13 cellular contexts compared by ENCODE assay signal in genomic region chr13:49455016-49455398, GRCh38. TPM values are rescaled to one million over a fixed set of nuclear protein-coding genes. Genes with fewer than 3 reads are reported as not detected.
A peak's percentile ranks its signal among the peaks of the same experiment; 100 is the strongest.
DNase-seq lines count a peak whose midpoint lies in the region; ATAC-seq lines count a peak whose summit lies in the region.
"Had no signal": no experiment of that assay in that cellular context is flagged by ENCODE, and none has a peak within 500 bp of the region (broad histone marks: within the 10 kb centered on the region; RNA-seq: fewer than 3 reads in every experiment).

No MANE protein-coding gene starts in this region.

- H3K36me3 Mint-ChIP-seq in CD4-positive, CD25-positive, alpha-beta regulatory T cell: peaks cover 27% of the 10 kb centered on the region
- H3K36me3 Mint-ChIP-seq in T-helper 17 cell (ENCODE audit: low read depth): peaks cover 9% of the 10 kb centered on the region

- H3K9me3 ChIP-seq in CD4-positive, CD25-positive, alpha-beta regulatory T cell (ENCODE audit: control insufficient read depth in 2 of 2, low read length in 2 of 2): no peaks in the 10 kb centered on the region
- no peaks in the 10 kb centered on the region for H3K9me3 ChIP-seq in T-helper 17 cell (ENCODE audit: control insufficient read depth, low read length, poor library complexity, severe bottlenecking)
- H3K9me3 ChIP-seq: heart right ventricle had no signal

- H3K4me3 ChIP-seq in CD4-positive, CD25-positive, alpha-beta regulatory T cell (ENCODE audit: low read depth, low read length): peak overlapping the region; percentile 71
- H3K4me3 ChIP-seq: heart right ventricle had no signal

- peaks cover 7% of the 10 kb centered on the region for H3K36me3 ChIP-seq in CD4-positive, CD25-positive, alpha-beta regulatory T cell (ENCODE audit: control insufficient read depth, insufficient read depth, low read length)

- H3K4me1 ChIP-seq in CD4-positive, CD25-positive, alpha-beta regulatory T cell (ENCODE audit: control insufficient read depth, insufficient read depth, low read length, poor library complexity, severe bottlenecking): peaks cover 27% of the 10 kb centered on the region

- H3K9me3 Mint-ChIP-seq in CD4-positive, CD25-positive, alpha-beta regulatory T cell: no peaks in the 10 kb centered on the region
- H3K9me3 Mint-ChIP-seq: activated naive CD4-positive, alpha-beta T cell treated with anti-CD3 and anti-CD28 coated beads, Interleukin-2, amount 50 U/mL, for 72 hours had no signal

- H3K27ac ChIP-seq in CD4-positive, CD25-positive, alpha-beta regulatory T cell (ENCODE audit: insufficient read depth, low read length, poor library complexity, severe bottlenecking): peak overlapping the region; percentile 73

- H3K27ac Mint-ChIP-seq in CD4-positive, CD25-positive, alpha-beta regulatory T cell: peak overlapping the region; percentile 15 to 77 (median 59)
- no peak overlapping the region for H3K27ac Mint-ChIP-seq in T-helper 17 cell

- no peaks in the 10 kb centered on the region for H3K27me3 ChIP-seq in CD4-positive, CD25-positive, alpha-beta regulatory T cell (ENCODE audit: control insufficient read depth, insufficient read depth, low read length)
- H3K27me3 ChIP-seq: heart right ventricle had no signal

- peaks cover 10 to 55% (median 44%) of the 10 kb centered on the region in 4 donors for H3K4me1 Mint-ChIP-seq in CD4-positive, CD25-positive, alpha-beta regulatory T cell
- peaks cover 21% of the 10 kb centered on the region for H3K4me1 Mint-ChIP-seq in T-helper 17 cell

- H3K4me3 Mint-ChIP-seq in CD4-positive, CD25-positive, alpha-beta regulatory T cell: peak overlapping the region; percentile 10 to 58 (median 42)
- H3K4me3 Mint-ChIP-seq in T-helper 17 cell: no peak overlapping the region

- peak; percentile 12 to 23 for ATAC-seq in CD4-positive, CD25-positive, alpha-beta regulatory T cell (ENCODE audit: low read depth in 2 of 2)
- ATAC-seq in GM19035 (IDR thresholded peaks at IDR 0.05; ENCODE audit: unreplicated experiment): peak; percentile 21
- peak; percentile 17 for ATAC-seq in HG03095 (IDR thresholded peaks at IDR 0.05; ENCODE audit: unreplicated experiment)
- peak; percentile 50 for ATAC-seq in T-helper 17 cell
- ATAC-seq: heart right ventricle, Right ventricle myocardium inferior had no signal

- DNase-seq in CD4-positive, CD25-positive, alpha-beta regulatory T cell: no peak
- DNase-seq in T-helper 17 cell: no peak
- no peak for DNase-seq in T-helper 9 cell
- no peak for DNase-seq in activated effector memory CD4-positive, alpha-beta T cell treated with anti-CD3 and anti-CD28 coated beads, Interleukin-2, amount 50 U/mL, for 16 hours
- no peak for DNase-seq in SHP77 treated with DMSO at 0.1 percent for 48 hours (lab: John Stamatoyannopoulos, UW)
- DNase-seq in activated T-cell treated with anti-CD3 and anti-CD28 coated beads, Interleukin-2, amount 50 U/mL, for 1 hour: no peak
- DNase-seq: heart right ventricle, NCI-H2029 treated with DMSO at 0.1 percent for 48 hours, NCI-H82 had no signal

- no peaks in the 10 kb centered on the region for H3K27me3 Mint-ChIP-seq in CD4-positive, CD25-positive, alpha-beta regulatory T cell
- no peaks in the 10 kb centered on the region for H3K27me3 Mint-ChIP-seq in T-helper 17 cell

RNA-seq across cellular contexts. Expression of gene SETDB2, which starts 10.9 kb away (rescaled TPM):
- total RNA-seq in CD4-positive, CD25-positive, alpha-beta regulatory T cell: 24.4 TPM
- polyA plus RNA-seq in CD4-positive, CD25-positive, alpha-beta regulatory T cell: 10 to 100 TPM; 11.0 to 23.0 (median 14.8) TPM
- total RNA-seq in T-helper 17 cell: 10 to 100 TPM; 15.9 to 17.9 TPM

RNA-seq across cellular contexts. Expression of gene CAB39L, which starts 11.1 kb away (rescaled TPM):
- 3.0 TPM for total RNA-seq in CD4-positive, CD25-positive, alpha-beta regulatory T cell
- 10 to 100 TPM in 2 of 4 donors, 1 to 10 TPM in 2; 6.9 to 13.9 (median 10.0) TPM for polyA plus RNA-seq in CD4-positive, CD25-positive, alpha-beta regulatory T cell
- 1 to 10 TPM; 3.4 to 5.9 TPM for total RNA-seq in T-helper 17 cell

RNA-seq across cellular contexts. Expression of gene PHF11, which starts 40.7 kb away (rescaled TPM):
- 122 TPM for total RNA-seq in CD4-positive, CD25-positive, alpha-beta regulatory T cell
- 100 to 1,000 TPM; 101 to 134 (median 115) TPM for polyA plus RNA-seq in CD4-positive, CD25-positive, alpha-beta regulatory T cell
- 100 to 1,000 TPM; 104 to 119 TPM for total RNA-seq in T-helper 17 cell
